ENCODE assay signal across 8 cellular contexts in the genomic region with DNA sequence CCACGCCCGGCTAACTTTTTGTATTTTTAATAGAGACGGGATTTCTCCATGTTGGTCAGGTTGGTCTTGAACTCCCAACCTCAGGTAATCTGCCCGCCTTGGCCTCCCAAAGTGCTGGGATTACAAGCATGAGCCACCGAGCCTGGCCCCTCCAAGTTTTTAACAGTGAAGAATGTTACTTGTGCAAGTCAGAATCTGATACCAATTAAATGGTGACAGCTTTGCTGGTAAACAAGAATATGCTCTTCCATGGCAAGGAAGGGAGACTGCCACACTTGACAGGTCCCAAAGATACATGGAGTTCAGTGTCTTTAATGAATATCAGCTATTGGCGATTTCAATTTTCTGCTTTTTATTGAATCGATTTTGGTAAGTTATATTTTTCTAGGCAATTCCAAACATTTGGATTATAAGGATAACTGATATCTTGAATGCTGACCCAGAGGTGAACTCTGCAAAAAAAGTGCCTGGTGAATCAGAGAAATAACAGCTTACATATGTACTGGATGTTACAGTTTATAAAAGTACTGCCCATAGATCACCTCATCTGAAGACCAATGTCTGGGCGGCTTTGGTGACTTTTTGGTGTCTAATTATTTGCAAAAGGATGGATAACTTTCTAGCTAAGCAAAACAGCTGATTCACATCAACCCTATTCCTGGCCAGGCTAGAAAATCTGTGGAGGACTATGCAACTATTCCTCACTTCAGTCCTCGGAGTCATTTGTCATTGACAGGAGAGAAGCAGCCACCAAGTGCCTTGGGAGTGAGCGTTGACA. TPM values are rescaled to one million over a fixed set of nuclear protein-coding genes. Genes with fewer than 3 reads are reported as not detected.
A peak's percentile ranks its signal among the peaks of the same experiment; 100 is the strongest.
DNase-seq lines count a peak whose midpoint lies in the region; ATAC-seq and TF ChIP-seq lines count a peak whose summit lies in the region.
"Had no signal": no experiment of that assay in that cellular context is flagged by ENCODE, and none has a peak within 500 bp of the region (broad histone marks: within the 10 kb centered on the region; RNA-seq: fewer than 3 reads in every experiment).

No MANE protein-coding gene starts in this region.

- ATAC-seq in stimulated activated naive B cell treated with anti-CD40 and anti-IgM and Interleukin-4, amounts not matched to agents 10 μg/mL and 1 μg/mL and 100 μg/mL, for 72 hours (replicated peaks), result no peak
- ATAC-seq in HG03442 (IDR thresholded peaks at IDR 0.05; ENCODE audit: unreplicated experiment), result no peak
- ATAC-seq in GM21529 (IDR thresholded peaks at IDR 0.05; ENCODE audit: unreplicated experiment), result no peak

- intact Hi-C loops in activated CD4-positive, alpha-beta memory T cell treated with anti-CD3 and anti-CD28 coated beads for 36 hours (cut with micrococcal nuclease), result loop anchor here (5.0 kb wide), 1 partner anchor 38 kb away; no protein-coding TSS in a partner anchor

- DNase-seq in HEK293T (ENCODE audit: extremely low spot score) (no peak), iPS DF 6.9 (ENCODE audit: low read depth, low spot score) (no peak), COR-L47 (lab: John Stamatoyannopoulos, UW) (no peak)
- DNase-seq in activated CD4-positive, alpha-beta memory T cell treated with anti-CD3 and anti-CD28 coated beads for 36 hours, result no peak
- DNase-seq in stimulated activated naive B cell treated with anti-CD40 and anti-IgM and Interleukin-4, amounts not matched to agents 10 μg/mL and 1 μg/mL and 100 μg/mL, for 72 hours, result no peak
- DNase-seq: NCI-H1092 had no signal

- H3K27me3 Mint-ChIP-seq in activated CD4-positive, alpha-beta memory T cell treated with anti-CD3 and anti-CD28 coated beads for 36 hours, result no peaks in the 10 kb centered on the region
- H3K27me3 Mint-ChIP-seq in stimulated activated naive B cell treated with anti-CD40 and anti-IgM and Interleukin-4, amounts not matched to agents 10 μg/mL and 1 μg/mL and 100 μg/mL, for 72 hours, result no peaks in the 10 kb centered on the region

- no peaks in the 10 kb centered on the region for H3K9me3 ChIP-seq in iPS DF 6.9 (ENCODE audit: control insufficient read depth, insufficient read depth, low read length)

- no peaks in the 10 kb centered on the region for H3K9me3 Mint-ChIP-seq in activated CD4-positive, alpha-beta memory T cell treated with anti-CD3 and anti-CD28 coated beads for 36 hours
- H3K9me3 Mint-ChIP-seq in stimulated activated naive B cell treated with anti-CD40 and anti-IgM and Interleukin-4, amounts not matched to agents 10 μg/mL and 1 μg/mL and 100 μg/mL, for 72 hours, result no peaks in the 10 kb centered on the region

- peak overlapping the region; percentile 77 for H3K27ac Mint-ChIP-seq in activated CD4-positive, alpha-beta memory T cell treated with anti-CD3 and anti-CD28 coated beads for 36 hours
- peak overlapping the region; percentile 88 for H3K27ac Mint-ChIP-seq in stimulated activated naive B cell treated with anti-CD40 and anti-IgM and Interleukin-4, amounts not matched to agents 10 μg/mL and 1 μg/mL and 100 μg/mL, for 72 hours

- H3K36me3 Mint-ChIP-seq in activated CD4-positive, alpha-beta memory T cell treated with anti-CD3 and anti-CD28 coated beads for 36 hours, result peaks cover 5% of the 10 kb centered on the region
- peaks cover 8 to 10% of the 10 kb centered on the region in 2 donors for H3K36me3 Mint-ChIP-seq in stimulated activated naive B cell treated with anti-CD40 and anti-IgM and Interleukin-4, amounts not matched to agents 10 μg/mL and 1 μg/mL and 100 μg/mL, for 72 hours

- POLR2A ChIA-PET in HEK293T (lab: Yijun Ruan, JAX), result interaction anchor here (0.6 to 3.7 kb wide), 10 partner anchors 10 to 985 kb away, joined by 3 to 71 read pairs (median 5); a partner anchor contains a TSS
- POLR2A ChIA-PET in activated CD4-positive, alpha-beta memory T cell treated with anti-CD3 and anti-CD28 coated beads for 36 hours (lab: Charles Lee), result interaction anchor here (0.7 to 3.7 kb wide), 7 partner anchors 11 to 296 kb away, joined by 3 to 68 read pairs (median 5); a partner anchor contains a TSS

- no peak overlapping the region for H3K27ac ChIP-seq in iPS DF 6.9 (ENCODE audit: low read length)

- H3K27me3 ChIP-seq in iPS DF 6.9 (ENCODE audit: control insufficient read depth, insufficient read depth, low read length), result no peaks in the 10 kb centered on the region

- H3K4me3 Mint-ChIP-seq in activated CD4-positive, alpha-beta memory T cell treated with anti-CD3 and anti-CD28 coated beads for 36 hours, result peak overlapping the region; percentile 83
- peak overlapping the region; percentile 88 to 97 for H3K4me3 Mint-ChIP-seq in stimulated activated naive B cell treated with anti-CD40 and anti-IgM and Interleukin-4, amounts not matched to agents 10 μg/mL and 1 μg/mL and 100 μg/mL, for 72 hours

- peak overlapping the region; percentile 58; the same call in 1 of the 2 replicates for H3K4me3 ChIP-seq in iPS DF 6.9 (ENCODE audit: low read length)

- no peaks in the 10 kb centered on the region for H3K4me1 ChIP-seq in iPS DF 6.9 (ENCODE audit: control insufficient read depth, insufficient read depth, low read length)

- peaks cover 35% of the 10 kb centered on the region for H3K4me1 Mint-ChIP-seq in activated CD4-positive, alpha-beta memory T cell treated with anti-CD3 and anti-CD28 coated beads for 36 hours (ENCODE audit: low read depth)
- peaks cover 25 to 33% of the 10 kb centered on the region in 2 donors for H3K4me1 Mint-ChIP-seq in stimulated activated naive B cell treated with anti-CD40 and anti-IgM and Interleukin-4, amounts not matched to agents 10 μg/mL and 1 μg/mL and 100 μg/mL, for 72 hours

- no peaks in the 10 kb centered on the region for H3K36me3 ChIP-seq in iPS DF 6.9 (ENCODE audit: control insufficient read depth, insufficient read depth, low read length)

- CTCF ChIA-PET in HEK293T (lab: Yijun Ruan, JAX), result interaction anchor here (0.9 to 1.3 kb wide), 6 partner anchors 10 to 116 kb away, joined by 3 to 4 read pairs (median 3); no protein-coding TSS in a partner anchor
- CTCF ChIA-PET in activated CD4-positive, alpha-beta memory T cell treated with anti-CD3 and anti-CD28 coated beads for 36 hours (lab: Charles Lee), result interaction anchor here (0.6 to 2.9 kb wide), 11 partner anchors 10 to 207 kb away, joined by 3 to 29 read pairs (median 6); a partner anchor contains a TSS

- WGBS in iPS DF 6.9 (ENCODE audit: insufficient coverage, insufficient read length), result no CpG with 5 or more reads among the region's 10 CpGs

TF ChIP-seq in HEK293T, 16 proteins besides CTCF, POLR2A, EP300 and RAD21:
- TF ChIP-seq LEF1 (IDR thresholded peaks at IDR 0.05; ENCODE audit: borderline replicate concordance), result no peak
- no peak for TF ChIP-seq ARNT (IDR thresholded peaks at IDR 0.05)
- 0 out of 2 replicates have a peak, but pooled peaks have one; percentile 28 for TF ChIP-seq HDGF (IDR thresholded peaks at IDR 0.05; ENCODE audit: borderline replicate concordance)
- no peak for TF ChIP-seq FOXM1 (IDR thresholded peaks at IDR 0.05; ENCODE audit: borderline replicate concordance)
- TF ChIP-seq FOXK2 (IDR thresholded peaks at IDR 0.05), result no peak
- TF ChIP-seq, protein P1, sequence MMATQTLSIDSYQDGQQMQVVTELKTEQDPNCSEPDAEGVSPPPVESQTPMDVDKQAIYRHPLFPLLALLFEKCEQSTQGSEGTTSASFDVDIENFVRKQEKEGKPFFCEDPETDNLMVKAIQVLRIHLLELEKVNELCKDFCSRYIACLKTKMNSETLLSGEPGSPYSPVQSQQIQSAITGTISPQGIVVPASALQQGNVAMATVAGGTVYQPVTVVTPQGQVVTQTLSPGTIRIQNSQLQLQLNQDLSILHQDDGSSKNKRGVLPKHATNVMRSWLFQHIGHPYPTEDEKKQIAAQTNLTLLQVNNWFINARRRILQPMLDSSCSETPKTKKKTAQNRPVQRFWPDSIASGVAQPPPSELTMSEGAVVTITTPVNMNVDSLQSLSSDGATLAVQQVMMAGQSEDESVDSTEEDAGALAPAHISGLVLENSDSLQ (IDR thresholded peaks at IDR 0.05), result peak; percentile 41; the same call in 1 of the 2 replicates
- TF ChIP-seq CTBP1 (IDR thresholded peaks at IDR 0.05; ENCODE audit: borderline replicate concordance), result no peak
- TF ChIP-seq FOXA1 (IDR thresholded peaks at IDR 0.05), result no peak
- no peak for TF ChIP-seq ELF4 (IDR thresholded peaks at IDR 0.05)
- no peak for TF ChIP-seq NFRKB (IDR thresholded peaks at IDR 0.05)
- no peak for TF ChIP-seq BHLHE40 (IDR thresholded peaks at IDR 0.05; ENCODE audit: borderline replicate concordance)
- TF ChIP-seq SUZ12 (IDR thresholded peaks at IDR 0.05), result no peak

RNA-seq across cellular contexts. Expression of a gene that starts 1.2 kb away (rescaled TPM):
- 10 to 100 TPM; 12.3 TPM for total RNA-seq in activated CD4-positive, alpha-beta memory T cell treated with anti-CD3 and anti-CD28 coated beads for 36 hours

RNA-seq across cellular contexts. Expression of a gene that starts 10.4 kb away (rescaled TPM):
- total RNA-seq in activated CD4-positive, alpha-beta memory T cell treated with anti-CD3 and anti-CD28 coated beads for 36 hours, result not detected

RNA-seq across cellular contexts. Expression of a gene that starts 19.0 kb away (rescaled TPM):
- total RNA-seq in activated CD4-positive, alpha-beta memory T cell treated with anti-CD3 and anti-CD28 coated beads for 36 hours, result not detected
